ENCODE assay signal across 18 cellular contexts in the genomic region with DNA sequence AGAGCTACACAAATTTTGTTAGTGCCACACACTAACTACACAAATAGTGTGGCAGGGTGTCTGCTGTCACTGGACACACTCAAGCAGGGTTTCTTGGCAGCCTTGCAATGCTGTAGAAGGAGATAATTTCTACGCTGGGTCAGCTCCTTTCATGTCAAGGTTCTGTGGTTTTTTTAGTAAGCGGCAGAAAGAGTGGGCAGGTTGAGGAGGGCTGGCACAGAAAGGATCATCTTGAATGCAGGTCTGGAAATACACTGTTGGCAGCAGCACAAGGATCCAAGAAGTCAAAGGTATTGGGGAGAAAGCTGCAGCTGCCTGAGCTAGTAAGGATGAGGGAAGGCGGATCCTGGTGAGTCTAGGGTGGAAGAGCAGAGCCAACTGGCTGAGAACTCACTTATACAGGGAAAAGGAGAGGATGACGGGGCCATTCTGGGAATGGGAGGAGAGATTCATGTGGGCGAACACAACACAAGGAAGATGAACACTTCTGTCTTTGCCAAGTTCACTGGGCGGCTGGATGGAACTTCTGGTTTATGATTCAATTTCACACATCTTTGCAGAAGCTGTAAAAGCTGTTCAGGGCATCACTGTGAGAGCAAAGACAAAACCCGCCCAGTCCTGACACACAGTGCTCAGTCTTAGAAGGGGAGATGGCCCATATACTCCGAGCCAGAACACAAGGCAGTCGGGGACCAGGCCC. TPM values are rescaled to one million over a fixed set of nuclear protein-coding genes. Genes with fewer than 3 reads are reported as not detected.
DNase-seq lines count a peak whose midpoint lies in the region; ATAC-seq and TF ChIP-seq lines count a peak whose summit lies in the region.
"Had no signal": no experiment of that assay in that cellular context is flagged by ENCODE, and none has a peak within 500 bp of the region (broad histone marks: within the 10 kb centered on the region; RNA-seq: fewer than 3 reads in every experiment).

No MANE protein-coding gene starts in this region.

- no peaks in the 10 kb centered on the region for H3K4me1 ChIP-seq in GM23248 (ENCODE audit: insufficient read depth)
- H3K4me1 ChIP-seq in gastrocnemius medialis: no peaks in the 10 kb centered on the region

- intact Hi-C loops in gastrocnemius medialis (cut with DNase I; ENCODE audit: low total_unique reads): no loop called here

- H3K9ac ChIP-seq in GM23248 (no peak overlapping the region), SK-N-MC (ENCODE audit: insufficient read length) (no peak overlapping the region)

- ATAC-seq in gastrocnemius medialis: peak; percentile 33 to 41
- ATAC-seq in GM19324 (IDR thresholded peaks at IDR 0.05; ENCODE audit: low FRiP score, unreplicated experiment): no peak
- no peak for ATAC-seq in stimulated activated naive CD8-positive, alpha-beta T cell treated with anti-CD3 and anti-CD28 coated beads, Interleukin-15, Interleukin-2, amounts not matched to agents 100 U/mL and 50 U/mL, for 24 hours
- ATAC-seq: HepG2 had no signal

- no peak overlapping the region for H2AFZ ChIP-seq in GM23248

- H3K27me3 ChIP-seq in GM23248 (replicated peaks; ENCODE audit: insufficient read depth) (no peaks in the 10 kb centered on the region), gastrocnemius medialis (no peaks in the 10 kb centered on the region)

- no peaks in the 10 kb centered on the region for H3K79me2 ChIP-seq in GM23248 (ENCODE audit: insufficient read depth)

- in situ Hi-C loops in GM23248 (cut with MboI): no loop called here
- in situ Hi-C loops in gastrocnemius medialis (cut with MboI; ENCODE audit: low sequenced_read_pairs in 4 of 4): no loop called here

- no peak for TF ChIP-seq CTCF in gastrocnemius medialis (IDR thresholded peaks at IDR 0.05 in 4 of 5, conservative IDR thresholded peaks at IDR 0.05 in 1 of 5)
- no peak for TF ChIP-seq CTCF in foreskin fibroblast (IDR thresholded peaks at IDR 0.05; ENCODE audit: low read depth, low read length)

- H4K20me1 ChIP-seq in GM23248 (ENCODE audit: insufficient read depth): no peaks in the 10 kb centered on the region

- H3K4me3 ChIP-seq in GM23248 (no peak overlapping the region), SK-N-MC (no peak overlapping the region), gastrocnemius medialis (no peak overlapping the region), foreskin fibroblast (ENCODE audit: low read depth in 1 of 2, low read length in 2 of 2) (no peak overlapping the region)

- H3K4me2 ChIP-seq in GM23248 (ENCODE audit: unreplicated experiment): no peak overlapping the region

- H3F3A ChIP-seq in GM23248 (ENCODE audit: insufficient read depth): no peaks in the 10 kb centered on the region

- no peaks in the 10 kb centered on the region for H3K9me3 ChIP-seq in GM23248 (ENCODE audit: low read depth)
- peaks cover 11% of the 10 kb centered on the region for H3K9me3 ChIP-seq in SK-N-MC (ENCODE audit: low read depth, low read length)
- H3K9me3 ChIP-seq in gastrocnemius medialis: peaks cover 0 to 8% (median 0%) of the 10 kb centered on the region in 3 donors

- H3K9me2 ChIP-seq in GM23248 (ENCODE audit: insufficient read depth): no peaks in the 10 kb centered on the region

- 11 to 19% methylated on average over 9 of the region's 9 CpGs for WGBS in GM23248 (ENCODE audit: low coverage in 1 of 2, low lambda C conversion rate in 2 of 2, missing lambda C conversion rate in 2 of 2), 2 experiments

- no peak overlapping the region for H3K27ac ChIP-seq in GM23248
- peak overlapping the region; percentile 100; the same call in 1 of the 2 replicates for H3K27ac ChIP-seq in SK-N-MC
- no peak overlapping the region for H3K27ac ChIP-seq in gastrocnemius medialis

- no peaks in the 10 kb centered on the region for H3K36me3 ChIP-seq in GM23248 (ENCODE audit: low read depth)
- H3K36me3 ChIP-seq in SK-N-MC (ENCODE audit: insufficient read depth, low read length): peaks cover 15% of the 10 kb centered on the region; the same call in 1 of the 2 replicates
- H3K36me3 ChIP-seq in gastrocnemius medialis: no peaks in the 10 kb centered on the region

- TF ChIP-seq POLR2A in gastrocnemius medialis (IDR thresholded peaks at IDR 0.05): no peak

- DNase-seq in GM23248 (peak; percentile 15), SK-N-MC (ENCODE audit: low read depth, low spot score) (no peak), mucosa of gallbladder (ENCODE audit: low spot score) (peak; percentile 16), gastrocnemius medialis (peak in 1 of 2 donors; percentile 37), kidney tubule cell (ENCODE audit: low spot score) (no peak), foreskin fibroblast (no peak)
- DNase-seq in stimulated activated naive CD8-positive, alpha-beta T cell treated with anti-CD3 and anti-CD28 coated beads, Interleukin-15, Interleukin-2, amounts not matched to agents 100 U/mL and 50 U/mL, for 24 hours: no peak
- DNase-seq: ACHN, AML-193, COR-L47, HFFc6, KG1, NCI-H1048, NCI-H146, NCI-H2081, NCI-H510A treated with DMSO at 0.1 percent for 48 hours had no signal

RNA-seq across cellular contexts. Expression of gene CYRIA, which starts 16.9 kb away (rescaled TPM):
- not detected in 2 replicates for total RNA-seq in GM23248 (2014; rRNA removed; shearing (Covaris generic))
- not detected in 2 replicates for polyA plus RNA-seq in GM23248 (2016; fragmentation: Nextera tagmentation; extraction: Ambion mirVana)
- 7.0 TPM for total RNA-seq in mucosa of gallbladder
- total RNA-seq in gastrocnemius medialis: 1 to 10 TPM; 3.3 to 8.0 (median 4.5) TPM
- total RNA-seq: HepG2, HFFc6 had no signal

Comparison
In these comparisons a context has a peak if more than half of its experiments do, and no peak if none do; other contexts are left out.
1. DNase-seq: peak in GM23248 (single experiment) and mucosa of gallbladder (single experiment); none in SK-N-MC (single experiment), stimulated activated naive CD8-positive, alpha-beta T cell treated with anti-CD3 and anti-CD28 coated beads, Interleukin-15, Interleukin-2, amounts not matched to agents 100 U/mL and 50 U/mL, for 24 hours (single experiment), kidney tubule cell (single experiment) and foreskin fibroblast (0 of 2).
2. ATAC-seq: peak in gastrocnemius medialis (2 of 2); none in GM19324 (single experiment) and stimulated activated naive CD8-positive, alpha-beta T cell treated with anti-CD3 and anti-CD28 coated beads, Interleukin-15, Interleukin-2, amounts not matched to agents 100 U/mL and 50 U/mL, for 24 hours (single experiment).